Comparison of ENCODE assay signal across 11 cellular contexts in genomic region chr1:108551157-108551862, GRCh38. TPM values are rescaled to one million over a fixed set of nuclear protein-coding genes. Genes with fewer than 3 reads are reported as not detected.
A peak's percentile ranks its signal among the peaks of the same experiment; 100 is the strongest.
DNase-seq lines count a peak whose midpoint lies in the region; ATAC-seq and TF ChIP-seq lines count a peak whose summit lies in the region.
"Had no signal": no experiment of that assay in that cellular context is flagged by ENCODE, and none has a peak within 500 bp of the region (broad histone marks: within the 10 kb centered on the region; RNA-seq: fewer than 3 reads in every experiment).

No MANE protein-coding gene starts in this region.

- H3K9ac ChIP-seq in HCT116 (ENCODE audit: low read length), result no peak overlapping the region

- H3K9me3 Mint-ChIP-seq in natural killer cell, result no peaks in the 10 kb centered on the region

- BruUV-seq in HCT116 (replicated peaks; lab: Mats Ljungman, UMichigan), result no TSS peak

- no peaks in the 10 kb centered on the region for H3K27me3 ChIP-seq in HCT116 (ENCODE audit: insufficient read depth, low read length)
- H3K27me3 ChIP-seq: sigmoid colon had no signal

- H3K4me1 ChIP-seq in HCT116 (ENCODE audit: control insufficient read depth in 1 of 2, insufficient read depth in 2 of 2, low read length in 2 of 2), result no peaks in the 10 kb centered on the region; a peak in 1 of 4 replicates
- H3K4me1 ChIP-seq: sigmoid colon had no signal

- POLR2A ChIA-PET in HCT116 (lab: Charles Lee), result no interaction called here

- H3K27ac Mint-ChIP-seq in natural killer cell, result no peak overlapping the region
- H3K27ac Mint-ChIP-seq: immature natural killer cell had no signal

- no peak for TF ChIP-seq POLR2A in HCT116 (IDR thresholded peaks at IDR 0.05; ENCODE audit: borderline replicate concordance, extremely low read depth, insufficient read depth, insufficient read length)

- TF ChIP-seq RAD21 in HCT116 (IDR thresholded peaks at IDR 0.05; ENCODE audit: low read depth), result no peak

- no peaks in the 10 kb centered on the region for H3K27me3 Mint-ChIP-seq in natural killer cell (ENCODE audit: low read depth in 2 of 2)

- H3K9me2 ChIP-seq in HCT116 (ENCODE audit: insufficient read depth), result no peaks in the 10 kb centered on the region

- no peaks in the 10 kb centered on the region for H3K36me3 ChIP-seq in HCT116 (ENCODE audit: control insufficient read depth in 1 of 2, insufficient read depth in 2 of 2, low read length in 2 of 2)
- H3K36me3 ChIP-seq: sigmoid colon had no signal

- RAD21 ChIA-PET in HCT116 (lab: Charles Lee; ENCODE audit: low non-redundant PET in 1 of 2, low total read pairs in 2 of 2, uncharacterized antibody in 2 of 2, unreplicated experiment in 2 of 2), result no interaction called here

- no peaks in the 10 kb centered on the region for H3K9me3 ChIP-seq in HCT116 (ENCODE audit: control insufficient read depth in 1 of 2, insufficient read depth in 1 of 2, low read depth in 1 of 2, low read length in 2 of 2)
- H3K9me3 ChIP-seq: sigmoid colon had no signal

- H3K4me1 Mint-ChIP-seq in natural killer cell, result no peaks in the 10 kb centered on the region
- H3K4me1 Mint-ChIP-seq: immature natural killer cell had no signal

- no peak overlapping the region for H3K4me3 Mint-ChIP-seq in natural killer cell
- H3K4me3 Mint-ChIP-seq: immature natural killer cell had no signal

- H3K4me2 ChIP-seq in HCT116 (ENCODE audit: low read length), result no peak overlapping the region

- H2AFZ ChIP-seq in HCT116 (ENCODE audit: low read depth, low read length, poor library complexity, severe bottlenecking), result peak overlapping the region; percentile 77

- no peaks in the 10 kb centered on the region for H3K79me2 ChIP-seq in HCT116 (ENCODE audit: insufficient read depth, low read length)

- H4K20me1 ChIP-seq in HCT116 (ENCODE audit: insufficient read depth), result no peaks in the 10 kb centered on the region

- CTCF ChIA-PET in HCT116 (lab: Charles Lee), result interaction anchor here (3.0 kb wide), 1 partner anchor 9 kb away, joined by 14 read pairs; the partner anchor contains the start of gene EEIG2

- no peak for TF ChIP-seq CTCF in HCT116 (IDR thresholded peaks at IDR 0.05 in 2 of 3, conservative IDR thresholded peaks at IDR 0.05 in 1 of 3; ENCODE audit: borderline replicate concordance in 1 of 3, insufficient read depth in 1 of 3, low read depth in 2 of 3, low read length in 2 of 3)
- no peak for TF ChIP-seq CTCF in natural killer cell (IDR thresholded peaks at IDR 0.05)

- ATAC-seq in GM19023 (IDR thresholded peaks at IDR 0.05; ENCODE audit: unreplicated experiment) (peak; percentile 88), HCT116 (no peak), HG03520 (IDR thresholded peaks at IDR 0.05; ENCODE audit: unreplicated experiment) (peak; percentile 92), natural killer cell (peak in 2 of 3 donors; percentile 24 to 32)

- H3K4me3 ChIP-seq in HCT116 (replicated peaks in 1 of 2; ENCODE audit: low read depth in 1 of 2, low read length in 2 of 2), result no peak overlapping the region
- H3K4me3 ChIP-seq: sigmoid colon had no signal

- no peaks in the 10 kb centered on the region for H3K36me3 Mint-ChIP-seq in natural killer cell
- H3K36me3 Mint-ChIP-seq: immature natural killer cell had no signal

- intact Hi-C loops in HCT116 (cut with micrococcal nuclease), result no loop called here
- intact Hi-C loops in natural killer cell (cut with micrococcal nuclease), result no loop called here

- no peak for DNase-seq in HCT116 (ENCODE audit: low read depth, low spot score)
- DNase-seq in natural killer cell, result no peak
- DNase-seq in stimulated activated CD4-positive, alpha-beta T cell treated with anti-CD3 and anti-CD28 coated beads, Interleukin-2, amount 100 ng/mL, for 24 hours, result no peak
- no peak for DNase-seq in NCI-H748 (lab: John Stamatoyannopoulos, UW; ENCODE audit: unreplicated experiment)
- DNase-seq in AML-193 (lab: John Stamatoyannopoulos, UW), result no peak
- DNase-seq: activated T-cell treated with anti-CD3 and anti-CD28 coated beads, Interleukin-2, amount 50 U/mL, for 48 hours; effector CD8-positive, alpha-beta T cell; immature natural killer cell; sigmoid colon had no signal

- no peak overlapping the region for H3K27ac ChIP-seq in HCT116 (ENCODE audit: low read depth, low read length)
- H3K27ac ChIP-seq: sigmoid colon had no signal

TF ChIP-seq in HCT116, 20 proteins besides CTCF, POLR2A, EP300 and RAD21:
- TF ChIP-seq REST (IDR thresholded peaks at IDR 0.05; ENCODE audit: low read depth), result no peak
- TF ChIP-seq ATF3 (IDR thresholded peaks at IDR 0.05), result no peak
- TF ChIP-seq ZFX (IDR thresholded peaks at IDR 0.05), result no peak
- no peak for TF ChIP-seq ZBTB33 (IDR thresholded peaks at IDR 0.05; ENCODE audit: extremely low read depth, insufficient replicate concordance, low read length)
- TF ChIP-seq SRF (IDR thresholded peaks at IDR 0.05; ENCODE audit: low read depth), result no peak
- no peak for TF ChIP-seq CEBPB (IDR thresholded peaks at IDR 0.05; ENCODE audit: low read depth)
- TF ChIP-seq SP1 (IDR thresholded peaks at IDR 0.05; ENCODE audit: low read depth), result no peak
- no peak for TF ChIP-seq FOSL1 (IDR thresholded peaks at IDR 0.05; ENCODE audit: low read depth)
- TF ChIP-seq MAX (IDR thresholded peaks at IDR 0.05), result no peak
- no peak for TF ChIP-seq POLR2AphosphoS5 (IDR thresholded peaks at IDR 0.05; ENCODE audit: low read depth, low read length)
- TF ChIP-seq EZH2 (IDR thresholded peaks at IDR 0.05), result no peak
- TF ChIP-seq ZNF274 (IDR thresholded peaks at IDR 0.05; ENCODE audit: low read depth, low read length), result no peak
- no peak for TF ChIP-seq ELF1 (IDR thresholded peaks at IDR 0.05; ENCODE audit: borderline replicate concordance, low read depth)

RNA-seq across cellular contexts. Expression of gene EEIG2, which starts 8.6 kb away (rescaled TPM):
- total RNA-seq in HCT116 (2021; ENCODE audit: unreplicated experiment) (16.0 TPM), natural killer cell (10 to 100 TPM; 18.2 to 23.9 (median 20.3) TPM)
- polyA plus RNA-seq in HCT116 (2012), result 3.1 and 4.0 TPM in 2 replicates
